Comparison of ENCODE assay signal across 17 cellular contexts in the genomic region with DNA sequence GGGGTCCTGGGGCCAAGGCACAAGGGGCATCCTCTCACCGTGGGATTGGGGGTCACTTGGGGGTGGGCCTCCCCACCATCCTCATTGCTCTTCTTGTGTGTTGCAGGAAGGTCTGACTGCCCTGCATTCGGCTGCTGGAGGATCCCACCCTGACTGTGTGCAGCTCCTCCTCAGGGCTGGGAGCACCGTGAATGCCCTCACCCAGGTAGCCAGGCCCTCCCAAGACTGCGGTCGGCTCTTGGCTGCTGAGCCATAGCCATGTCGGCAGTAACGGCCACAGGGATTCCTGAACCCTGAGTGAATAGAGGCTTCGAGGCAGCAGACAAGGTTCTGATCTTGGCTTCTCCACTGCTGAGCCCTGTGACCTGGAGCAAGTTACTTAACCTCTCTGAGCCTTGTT. TPM values are rescaled to one million over a fixed set of nuclear protein-coding genes. Genes with fewer than 3 reads are reported as not detected.
DNase-seq lines count a peak whose midpoint lies in the region; ATAC-seq, FAIRE-seq and TF ChIP-seq lines count a peak whose summit lies in the region.
"Had no signal": no experiment of that assay in that cellular context is flagged by ENCODE, and none has a peak within 500 bp of the region (broad histone marks: within the 10 kb centered on the region; RNA-seq: fewer than 3 reads in every experiment).

No MANE protein-coding gene starts in this region.

- peaks cover 13% of the 10 kb centered on the region for H3K4me1 ChIP-seq in HepG2 (ENCODE audit: insufficient read depth, low read length)
- no peaks in the 10 kb centered on the region for H3K4me1 ChIP-seq in right lobe of liver
- H3K4me1 ChIP-seq in GM12878 (ENCODE audit: control insufficient read depth, insufficient read depth, low read length): peaks cover 38% of the 10 kb centered on the region
- H3K4me1 ChIP-seq: A549, SJCRH30 had no signal

- H3K79me2 ChIP-seq in HepG2 (ENCODE audit: insufficient read depth, low read length) (no peaks in the 10 kb centered on the region), GM12878 (ENCODE audit: control insufficient read depth, insufficient read depth, low read length) (no peaks in the 10 kb centered on the region)

- H3K4me2 ChIP-seq in HepG2 (ENCODE audit: low read depth, low read length): no peak overlapping the region
- peak overlapping the region; percentile 28; the same call in 1 of the 2 replicates for H3K4me2 ChIP-seq in GM12878 (ENCODE audit: control insufficient read depth, insufficient read depth)
- H3K4me2 ChIP-seq: A549 had no signal

- FAIRE-seq in HepG2 (lab: Jason Lieb, UNC) (no peak), GM12878 (lab: Jason Lieb, UNC) (no peak)
- FAIRE-seq: A549 had no signal

- POLR2A ChIA-PET in HepG2 (lab: Yijun Ruan, JAX): no interaction called here
- POLR2A ChIA-PET in GM12878 (lab: Charles Lee): interaction anchor here (1.4 kb wide), 2 partner anchors 9 to 54 kb away, joined by 3 to 6 read pairs; no protein-coding TSS in a partner anchor
- POLR2A ChIA-PET in naive thymus-derived CD8-positive, alpha-beta T cell (lab: Charles Lee): no interaction called here

- BruUV-seq in HepG2 (replicated peaks; lab: Mats Ljungman, UMichigan) (no TSS peak), GM12878 (replicated peaks; lab: Mats Ljungman, UMichigan) (no TSS peak)

- H3K27me3 ChIP-seq in HepG2 (ENCODE audit: control insufficient read depth in 1 of 2, insufficient read depth in 2 of 2, low read length in 2 of 2): peaks cover 1 to 30% of the 10 kb centered on the region in 2 experiments; a peak in 3 of 5 replicates
- H3K27me3 ChIP-seq in right lobe of liver: no peaks in the 10 kb centered on the region
- H3K27me3 ChIP-seq in GM12878 (replicated peaks in 1 of 2; ENCODE audit: control insufficient read depth in 2 of 2, insufficient read depth in 2 of 2, low read length in 1 of 2): no peaks in the 10 kb centered on the region
- H3K27me3 ChIP-seq: SJCRH30 had no signal

- no peak overlapping the region for H3K4me3 Mint-ChIP-seq in neural crest cell
- H3K4me3 Mint-ChIP-seq in naive thymus-derived CD8-positive, alpha-beta T cell: peak overlapping the region in 1 of 10 donors; percentile 6
- H3K4me3 Mint-ChIP-seq: H9 had no signal

- TF ChIP-seq CTCF in HepG2 (CRISPR knock-in tag; IDR thresholded peaks at IDR 0.05) (no peak), right lobe of liver (IDR thresholded peaks at IDR 0.05) (no peak), GM12878 (IDR thresholded peaks at IDR 0.05 in 2 of 3, conservative IDR thresholded peaks at IDR 0.05 in 1 of 3; ENCODE audit: control insufficient read depth in 2 of 3, extremely low read depth in 1 of 3, insufficient read depth in 1 of 3, low read depth in 3 of 3, low read length in 3 of 3) (no peak), neural crest cell (conservative IDR thresholded peaks at IDR 0.05) (no peak)

- in situ Hi-C loops in HepG2 (cut with HindIII; ENCODE audit: extremely low pct_ligation_motif_present, low pct_unique_long_range_greater_than_20kb) (no loop called here), GM12878 (cut with MboI) (no loop called here)

- H3K9me3 ChIP-seq in HepG2 (ENCODE audit: low read length) (no peaks in the 10 kb centered on the region), right lobe of liver (no peaks in the 10 kb centered on the region), GM12878 (replicated peaks; ENCODE audit: control insufficient read depth, insufficient read depth, low read length) (no peaks in the 10 kb centered on the region)
- H3K9me3 ChIP-seq: A549, SJCRH30 had no signal

- no peak for ATAC-seq in HepG2
- no peak for ATAC-seq in right lobe of liver
- ATAC-seq in GM12878: no peak
- no peak for ATAC-seq in HG03039 (IDR thresholded peaks at IDR 0.05; ENCODE audit: unreplicated experiment)
- no peak for ATAC-seq in GM21717 (IDR thresholded peaks at IDR 0.05; ENCODE audit: unreplicated experiment)
- ATAC-seq in naive thymus-derived CD8-positive, alpha-beta T cell: no peak
- ATAC-seq in GM19351 (IDR thresholded peaks at IDR 0.05; ENCODE audit: unreplicated experiment): no peak

- H4K20me1 ChIP-seq in HepG2 (ENCODE audit: insufficient read depth, low read length) (no peaks in the 10 kb centered on the region), GM12878 (ENCODE audit: control insufficient read depth, insufficient read depth) (no peaks in the 10 kb centered on the region)

- no CpG with 5 or more reads among the region's 8 CpGs for WGBS in HepG2 (ENCODE audit: low lambda C conversion rate)
- 75% methylated on average over 2 of the region's 8 CpGs for whole genome bisulfite sequencing in right lobe of liver (ENCODE audit: insufficient coverage, low coverage, low lambda C conversion rate, missing lambda C conversion rate)
- 100% methylated on average over 8 of the region's 8 CpGs for WGBS in GM12878 (ENCODE audit: insufficient coverage, insufficient replicate concordance, low lambda C conversion rate, missing lambda C conversion rate)

- SMC1A ChIA-PET in GM12878 (lab: Charles Lee; ENCODE audit: uncharacterized antibody, unreplicated experiment): interaction anchor here (0.8 kb wide), 1 partner anchor 8 kb away, joined by 3 read pairs; no protein-coding TSS in a partner anchor

- H3K36me3 Mint-ChIP-seq in neural crest cell (ENCODE audit: low read depth): no peaks in the 10 kb centered on the region
- peaks cover 0 to 27% (median 9%) of the 10 kb centered on the region in 3 donors for H3K36me3 Mint-ChIP-seq in naive thymus-derived CD8-positive, alpha-beta T cell

- TF ChIP-seq POLR2A in HepG2 (IDR thresholded peaks at IDR 0.05; ENCODE audit: insufficient read depth in 1 of 2, low read depth in 2 of 2, low read length in 2 of 2) (no peak), right lobe of liver (IDR thresholded peaks at IDR 0.05) (no peak), GM12878 (IDR thresholded peaks at IDR 0.05; ENCODE audit: low read depth, low read length) (no peak)

- no peaks in the 10 kb centered on the region for H3K9me3 Mint-ChIP-seq in neural crest cell
- no peaks in the 10 kb centered on the region for H3K9me3 Mint-ChIP-seq in naive thymus-derived CD8-positive, alpha-beta T cell
- H3K9me3 Mint-ChIP-seq: H9 had no signal

- H2AFZ ChIP-seq in HepG2 (ENCODE audit: low read length) (no peak overlapping the region), GM12878 (ENCODE audit: control insufficient read depth, low read depth, low read length) (peak overlapping the region; percentile 57; the same call in 1 of the 2 replicates)

- no peaks in the 10 kb centered on the region for H3K27me3 Mint-ChIP-seq in neural crest cell (ENCODE audit: low read depth)
- H3K27me3 Mint-ChIP-seq in naive thymus-derived CD8-positive, alpha-beta T cell: no peaks in the 10 kb centered on the region

- H3K4me3 ChIP-seq in HepG2 (replicated peaks in 1 of 3; ENCODE audit: insufficient read depth in 1 of 3, low read depth in 2 of 3, low read length in 3 of 3): no peak overlapping the region
- no peak overlapping the region for H3K4me3 ChIP-seq in right lobe of liver
- no peak overlapping the region for H3K4me3 ChIP-seq in GM12878
- H3K4me3 ChIP-seq: A549, SJCRH30 had no signal

- no peak for TF ChIP-seq EP300 in HepG2 (IDR thresholded peaks at IDR 0.05; ENCODE audit: low read depth in 2 of 2, low read length in 2 of 2)
- TF ChIP-seq EP300 in HepG2 (CRISPR knock-in tag; IDR thresholded peaks at IDR 0.05; ENCODE audit: borderline replicate concordance): no peak
- TF ChIP-seq EP300 in GM12878 (IDR thresholded peaks at IDR 0.05; ENCODE audit: borderline replicate concordance in 1 of 2, control insufficient read depth in 1 of 2, low read depth in 2 of 2, low read length in 2 of 2): no peak

- H3K36me3 ChIP-seq in HepG2 (replicated peaks in 1 of 2; ENCODE audit: control insufficient read depth in 1 of 2, insufficient read depth in 2 of 2, low read length in 2 of 2): no peaks in the 10 kb centered on the region
- H3K36me3 ChIP-seq in right lobe of liver: no peaks in the 10 kb centered on the region
- no peaks in the 10 kb centered on the region for H3K36me3 ChIP-seq in GM12878 (ENCODE audit: control insufficient read depth in 2 of 2, insufficient read depth in 2 of 2, low read length in 1 of 2)
- H3K36me3 ChIP-seq: SJCRH30 had no signal

- RAD21 ChIA-PET in GM12878 (lab: Charles Lee; ENCODE audit: unreplicated experiment): interaction anchor here (1.5 kb wide), 1 partner anchor 36 kb away, joined by 3 read pairs; no protein-coding TSS in a partner anchor

- peaks cover 13% of the 10 kb centered on the region for H3K4me1 Mint-ChIP-seq in neural crest cell
- H3K4me1 Mint-ChIP-seq in naive thymus-derived CD8-positive, alpha-beta T cell: peaks cover 0 to 5% (median 3%) of the 10 kb centered on the region in 4 donors

- H3K9ac ChIP-seq in HepG2 (ENCODE audit: insufficient read depth, low read depth, low read length) (no peak overlapping the region), GM12878 (ENCODE audit: control insufficient read depth, insufficient read depth, low read length) (no peak overlapping the region)

- CTCF ChIA-PET in HepG2 (lab: Yijun Ruan, JAX; ENCODE audit: low intra/inter-chr PET ratio, low total read pairs): no interaction called here
- CTCF ChIA-PET in GM12878 (lab: Yijun Ruan, JAX): no interaction called here

- H3K27ac Mint-ChIP-seq in neural crest cell (ENCODE audit: unreplicated experiment): peak overlapping the region; percentile 79
- no peak overlapping the region for H3K27ac Mint-ChIP-seq in naive thymus-derived CD8-positive, alpha-beta T cell

- DNase-seq in HepG2 (ENCODE audit: low spot score) (no peak), right lobe of liver (no peak), GM12878 (ENCODE audit: low read depth, low spot score) (no peak), neural crest cell (ENCODE audit: low read depth, low spot score) (no peak)
- DNase-seq in naive thymus-derived CD8-positive, alpha-beta T cell: no peak
- DNase-seq: H9, Kasumi-1, NCI-H1105, NCI-H1694 treated with DMSO at 0.1 percent for 48 hours, NCI-H526 treated with DMSO at 0.1 percent for 48 hours, OCI-M1, SJCRH30 had no signal

- H3K27ac ChIP-seq in HepG2 (ENCODE audit: extremely low read length, insufficient read depth, low read length): no peak overlapping the region
- H3K27ac ChIP-seq in right lobe of liver: no peak overlapping the region
- H3K27ac ChIP-seq in GM12878 (ENCODE audit: control insufficient read depth, insufficient read depth): peak overlapping the region; percentile 13; the same call in 1 of the 2 replicates
- H3K27ac ChIP-seq: A549, RWPE1, SJCRH30 had no signal

- no peak for TF ChIP-seq RAD21 in HepG2 (CRISPR knock-in tag; IDR thresholded peaks at IDR 0.05)
- no peak for TF ChIP-seq RAD21 in GM12878 (IDR thresholded peaks at IDR 0.05; ENCODE audit: insufficient read depth, low read depth, low read length)

- intact Hi-C loops in HepG2 (cut with micrococcal nuclease; ENCODE audit: unreplicated experiment): no loop called here
- intact Hi-C loops in right lobe of liver (cut with DNase I): no loop called here
- intact Hi-C loops in GM12878 (cut with micrococcal nuclease; ENCODE audit: unreplicated experiment): no loop called here

RNA-seq across cellular contexts. Expression of a gene that starts 19.7 kb away (rescaled TPM):
- 0.11 TPM in 2 replicates for total RNA-seq in HepG2 (2016; rRNA removed; fragmentation: Illumina TruSeq; extraction: Trizol)
- total RNA-seq in HepG2 (2016; cell fraction: cytosol; rRNA removed; fragmentation: Illumina TruSeq; extraction: Trizol; ENCODE audit: low read depth): not detected in 2 replicates
- total RNA-seq in HepG2 (2016; cell fraction: insoluble cytoplasmic fraction; rRNA removed; fragmentation: Illumina TruSeq; extraction: Trizol): 0.09 TPM in 1 of 2 replicates, not detected in the other
- not detected in 2 replicates for total RNA-seq in HepG2 (2016; cell fraction: membrane; rRNA removed; fragmentation: Illumina TruSeq; extraction: Trizol)
- total RNA-seq in HepG2 (2016; cell fraction: nucleus; rRNA removed; fragmentation: Illumina TruSeq; extraction: Trizol): not detected in 2 replicates
- polyA plus RNA-seq in HepG2 (2011; rRNA removed): 0.17 and 0.48 TPM in 2 replicates
- polyA plus RNA-seq in HepG2 (2011; cell fraction: cytosol; rRNA removed): 0.19 and 0.23 TPM in 2 replicates
- 1.3 and 1.5 TPM in 2 replicates for polyA plus RNA-seq in HepG2 (2011; cell fraction: nucleus; rRNA removed)
- polyA plus RNA-seq in HepG2 (2012): 0.21 and 0.31 TPM in 2 replicates
- not detected in 2 replicates for polyA plus RNA-seq in HepG2 (2016; cell fraction: cytosol; fragmentation: Illumina TruSeq; extraction: Trizol; ENCODE audit: low read depth)
- not detected in 2 replicates for polyA plus RNA-seq in HepG2 (2016; cell fraction: insoluble cytoplasmic fraction; fragmentation: Illumina TruSeq; extraction: Trizol; ENCODE audit: low read depth)
- not detected in 2 replicates for polyA plus RNA-seq in HepG2 (2016; cell fraction: membrane; fragmentation: Illumina TruSeq; extraction: Trizol; ENCODE audit: low read depth)
- not detected in 2 replicates for polyA plus RNA-seq in HepG2 (2016; cell fraction: nucleus; fragmentation: Illumina TruSeq; extraction: Trizol; ENCODE audit: insufficient read depth, low read depth)
- polyA minus RNA-seq in HepG2 (2011; rRNA and poly(A)+ RNA removed; ENCODE audit: low replicate concordance): 0.40 TPM in 2 replicates
- polyA minus RNA-seq in HepG2 (2011; cell fraction: cytosol; rRNA and poly(A)+ RNA removed): not detected in 2 replicates
- polyA minus RNA-seq in HepG2 (2011; cell fraction: nucleus; rRNA and poly(A)+ RNA removed): not detected in 2 replicates
- total RNA-seq in right lobe of liver: 1 to 10 TPM in 1 of 6 experiments, under 1 TPM in 5; 0.29 to 1.1 (median 0.47) TPM
- total RNA-seq in GM12878 (2013; cell fraction: nucleolus; rRNA removed): 14.8 and 17.5 TPM in 2 replicates
- 3.9 and 5.3 TPM in 2 replicates for total RNA-seq in GM12878 (2014; rRNA removed)
- total RNA-seq in GM12878 (2014; rRNA removed; fragmentation: Illumina TruSeq; extraction: Trizol): 2.3 and 2.6 TPM in 2 replicates
- 4.4 and 4.5 TPM in 2 replicates for total RNA-seq in GM12878 (2021)
- 2.0 TPM for polyA plus RNA-seq in GM12878 (2011; ENCODE audit: low read depth)
- 3.1 and 3.7 TPM in 2 replicates for polyA plus RNA-seq in GM12878 (2011; rRNA removed)
- 3.5 and 3.6 TPM in 2 replicates for polyA plus RNA-seq in GM12878 (2011; cell fraction: cytosol; rRNA removed)
- polyA plus RNA-seq in GM12878 (2011; cell fraction: nucleus; rRNA removed): 11.4 and 11.8 TPM in 2 replicates
- 2.8 and 3.2 TPM in 2 replicates for polyA plus RNA-seq in GM12878 (2012)
- 2.5 and 3.3 TPM in 2 replicates for polyA plus RNA-seq in GM12878 (2014; fragmentation: Illumina TruSeq; extraction: Trizol)
- 1 to 10 TPM; 1.5 to 2.5 TPM for polyA plus RNA-seq in GM12878 (2014; fragmentation: Nextera tagmentation; extraction: Ambion mirVana)
- 5.9 and 6.6 TPM in 2 replicates for polyA plus RNA-seq in GM12878 (2014; rRNA removed)
- polyA plus RNA-seq in GM12878 (2016; fragmentation: Nextera tagmentation; extraction: Ambion mirVana): 1 to 10 TPM; 4.5 to 4.8 TPM
- 3.4 and 4.6 TPM in 2 replicates for polyA minus RNA-seq in GM12878 (2011; rRNA and poly(A)+ RNA removed)
- polyA minus RNA-seq in GM12878 (2011; cell fraction: cytosol; rRNA and poly(A)+ RNA removed): 1.1 and 1.2 TPM in 2 replicates
- 4.4 and 5.8 TPM in 2 replicates for polyA minus RNA-seq in GM12878 (2011; cell fraction: nucleus; rRNA and poly(A)+ RNA removed)
- 4.4 and 4.6 TPM in 2 replicates for total RNA-seq in neural crest cell
- total RNA-seq in naive thymus-derived CD8-positive, alpha-beta T cell: 1 to 10 TPM; 5.4 to 6.0 TPM
- 1 to 10 TPM in 2 of 3 donors, under 1 TPM in 1; 0.06 to 2.2 (median 1.3) TPM for polyA plus RNA-seq in naive thymus-derived CD8-positive, alpha-beta T cell

RNA-seq across cellular contexts. Expression of a gene that starts 58.3 kb away (rescaled TPM):
- 42.4 and 53.0 TPM in 2 replicates for total RNA-seq in HepG2 (2016; rRNA removed; fragmentation: Illumina TruSeq; extraction: Trizol)
- 56.6 and 57.5 TPM in 2 replicates for total RNA-seq in HepG2 (2016; cell fraction: cytosol; rRNA removed; fragmentation: Illumina TruSeq; extraction: Trizol; ENCODE audit: low read depth)
- 43.5 and 50.8 TPM in 2 replicates for total RNA-seq in HepG2 (2016; cell fraction: insoluble cytoplasmic fraction; rRNA removed; fragmentation: Illumina TruSeq; extraction: Trizol)
- total RNA-seq in HepG2 (2016; cell fraction: membrane; rRNA removed; fragmentation: Illumina TruSeq; extraction: Trizol): 111 and 115 TPM in 2 replicates
- total RNA-seq in HepG2 (2016; cell fraction: nucleus; rRNA removed; fragmentation: Illumina TruSeq; extraction: Trizol): 31.3 and 35.8 TPM in 2 replicates
- 29.1 and 36.7 TPM in 2 replicates for polyA plus RNA-seq in HepG2 (2011; rRNA removed)
- polyA plus RNA-seq in HepG2 (2011; cell fraction: cytosol; rRNA removed): 41.8 and 47.6 TPM in 2 replicates
- polyA plus RNA-seq in HepG2 (2011; cell fraction: nucleus; rRNA removed): 13.3 and 18.4 TPM in 2 replicates
- 33.1 and 45.9 TPM in 2 replicates for polyA plus RNA-seq in HepG2 (2012)
- polyA plus RNA-seq in HepG2 (2016; cell fraction: cytosol; fragmentation: Illumina TruSeq; extraction: Trizol; ENCODE audit: low read depth): 99.2 and 108 TPM in 2 replicates
- 81.6 and 86.6 TPM in 2 replicates for polyA plus RNA-seq in HepG2 (2016; cell fraction: insoluble cytoplasmic fraction; fragmentation: Illumina TruSeq; extraction: Trizol; ENCODE audit: low read depth)
- 164 and 173 TPM in 2 replicates for polyA plus RNA-seq in HepG2 (2016; cell fraction: membrane; fragmentation: Illumina TruSeq; extraction: Trizol; ENCODE audit: low read depth)
- polyA plus RNA-seq in HepG2 (2016; cell fraction: nucleus; fragmentation: Illumina TruSeq; extraction: Trizol; ENCODE audit: insufficient read depth, low read depth): 60.9 and 72.5 TPM in 2 replicates
- 29.3 and 66.6 TPM in 2 replicates for polyA minus RNA-seq in HepG2 (2011; rRNA and poly(A)+ RNA removed; ENCODE audit: low replicate concordance)
- 21.4 and 25.0 TPM in 2 replicates for polyA minus RNA-seq in HepG2 (2011; cell fraction: cytosol; rRNA and poly(A)+ RNA removed)
- 20.6 and 27.8 TPM in 2 replicates for polyA minus RNA-seq in HepG2 (2011; cell fraction: nucleus; rRNA and poly(A)+ RNA removed)
- 10 to 100 TPM; 35.2 to 70.4 (median 52.2) TPM for total RNA-seq in right lobe of liver
- total RNA-seq in GM12878 (2013; cell fraction: nucleolus; rRNA removed): 53.8 and 60.8 TPM in 2 replicates
- 52.2 and 52.9 TPM in 2 replicates for total RNA-seq in GM12878 (2014; rRNA removed)
- 52.9 and 58.3 TPM in 2 replicates for total RNA-seq in GM12878 (2014; rRNA removed; fragmentation: Illumina TruSeq; extraction: Trizol)
- total RNA-seq in GM12878 (2021): 64.9 and 65.0 TPM in 2 replicates
- polyA plus RNA-seq in GM12878 (2011; ENCODE audit: low read depth): 55.4 TPM
- polyA plus RNA-seq in GM12878 (2011; rRNA removed): 84.7 and 93.9 TPM in 2 replicates
- 67.2 and 82.2 TPM in 2 replicates for polyA plus RNA-seq in GM12878 (2011; cell fraction: cytosol; rRNA removed)
- 38.3 and 54.2 TPM in 2 replicates for polyA plus RNA-seq in GM12878 (2011; cell fraction: nucleus; rRNA removed)
- 45.4 and 65.2 TPM in 2 replicates for polyA plus RNA-seq in GM12878 (2012)
- 84.8 and 103 TPM in 2 replicates for polyA plus RNA-seq in GM12878 (2014; fragmentation: Illumina TruSeq; extraction: Trizol)
- polyA plus RNA-seq in GM12878 (2014; fragmentation: Nextera tagmentation; extraction: Ambion mirVana): 10 to 100 TPM; 25.5 to 29.6 TPM
- 60.4 and 71.1 TPM in 2 replicates for polyA plus RNA-seq in GM12878 (2014; rRNA removed)
- polyA plus RNA-seq in GM12878 (2016; fragmentation: Nextera tagmentation; extraction: Ambion mirVana): 100 to 1,000 TPM; 108 to 116 TPM
- polyA minus RNA-seq in GM12878 (2011; rRNA and poly(A)+ RNA removed): 43.2 and 52.5 TPM in 2 replicates
- polyA minus RNA-seq in GM12878 (2011; cell fraction: cytosol; rRNA and poly(A)+ RNA removed): 19.0 and 25.0 TPM in 2 replicates
- 22.1 and 38.7 TPM in 2 replicates for polyA minus RNA-seq in GM12878 (2011; cell fraction: nucleus; rRNA and poly(A)+ RNA removed)
- total RNA-seq in neural crest cell: 71.8 and 73.5 TPM in 2 replicates
- 10 to 100 TPM; 55.2 to 58.2 TPM for total RNA-seq in naive thymus-derived CD8-positive, alpha-beta T cell
- polyA plus RNA-seq in naive thymus-derived CD8-positive, alpha-beta T cell: 100 to 1,000 TPM; 117 to 129 (median 124) TPM
